ENCODE assay signal across 7 cellular contexts in the genomic region with DNA sequence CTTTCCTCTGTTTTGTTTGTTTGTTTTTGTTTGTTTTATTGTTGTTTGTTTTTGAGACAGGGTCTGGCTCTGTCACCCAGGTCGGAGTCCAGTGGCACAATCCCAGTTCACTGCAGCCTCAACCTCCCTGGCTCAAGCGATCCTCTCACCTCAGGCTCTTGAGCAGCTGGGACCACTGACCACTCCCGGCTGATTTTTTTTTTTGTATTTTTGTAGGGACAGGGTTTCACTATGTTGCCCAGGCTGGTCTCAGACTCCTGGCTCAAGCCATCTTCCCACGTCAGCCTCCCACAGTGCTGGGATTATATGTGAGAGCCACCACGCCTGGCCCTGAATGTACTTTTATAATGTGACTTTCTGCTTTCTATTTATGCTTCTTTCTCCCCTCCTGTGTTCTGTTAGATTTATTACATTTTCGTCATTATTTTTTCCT. TPM values are rescaled to one million over a fixed set of nuclear protein-coding genes. Genes with fewer than 3 reads are reported as not detected.
DNase-seq lines count a peak whose midpoint lies in the region; ATAC-seq and TF ChIP-seq lines count a peak whose summit lies in the region.

No MANE protein-coding gene starts in this region.

- no peak for TF ChIP-seq POLR2A in gastroesophageal sphincter (IDR thresholded peaks at IDR 0.05)

- no peaks in the 10 kb centered on the region for H3K9me3 Mint-ChIP-seq in GM23338
- H3K9me3 Mint-ChIP-seq in activated CD4-positive, alpha-beta memory T cell treated with anti-CD3 and anti-CD28 coated beads for 36 hours, result no peaks in the 10 kb centered on the region

- ATAC-seq in GM23338 (no peak), gastroesophageal sphincter (no peak), GM18502 (IDR thresholded peaks at IDR 0.05; ENCODE audit: poor library complexity, unreplicated experiment) (no peak)

- no peaks in the 10 kb centered on the region for H4K20me1 ChIP-seq in GM23338 (replicated peaks; ENCODE audit: insufficient read depth)

- peak overlapping the region; percentile 69 for H2AFZ ChIP-seq in GM23338

- intact Hi-C loops in activated CD4-positive, alpha-beta memory T cell treated with anti-CD3 and anti-CD28 coated beads for 36 hours (cut with micrococcal nuclease), result loop anchor here (10.0 kb wide), 2 partner anchors 385 to 505 kb away; a partner anchor contains a TSS

- H3K27ac Mint-ChIP-seq in GM23338, result peak overlapping the region; percentile 24; the same call in 1 of the 2 replicates
- peak overlapping the region; percentile 58 for H3K27ac Mint-ChIP-seq in activated CD4-positive, alpha-beta memory T cell treated with anti-CD3 and anti-CD28 coated beads for 36 hours

- TF ChIP-seq CTCF in GM23338 (conservative IDR thresholded peaks at IDR 0.05; ENCODE audit: low read depth in 2 of 2) (no peak), gastroesophageal sphincter (IDR thresholded peaks at IDR 0.05) (no peak)

- H3K9me3 ChIP-seq in gastroesophageal sphincter, result no peaks in the 10 kb centered on the region

- H3K4me3 ChIP-seq in GM23338 (peak overlapping the region; percentile 67), gastroesophageal sphincter (peak overlapping the region in 1 of 2 donors; percentile 83), skin epidermis (peak overlapping the region; percentile 63 to 79 (median 71))

- H3K79me2 ChIP-seq in GM23338 (replicated peaks; ENCODE audit: insufficient read depth), result no peaks in the 10 kb centered on the region

- 60 to 91% methylated on average over 1 to 6 of the region's 6 CpGs for WGBS in gastroesophageal sphincter (ENCODE audit: low coverage in 1 of 2), 2 donors

- peak overlapping the region; percentile 86 for H3K4me2 ChIP-seq in GM23338

- H3K27me3 ChIP-seq in GM23338 (ENCODE audit: insufficient read depth) (no peaks in the 10 kb centered on the region), gastroesophageal sphincter (no peaks in the 10 kb centered on the region)

- TF ChIP-seq EP300 in gastroesophageal sphincter (IDR thresholded peaks at IDR 0.05), result no peak

- no peaks in the 10 kb centered on the region for H3K36me3 ChIP-seq in GM23338 (ENCODE audit: insufficient read depth)
- H3K36me3 ChIP-seq in gastroesophageal sphincter, result no peaks in the 10 kb centered on the region

- DNase-seq in GM23338 (ENCODE audit: low spot score) (no peak), inferior parietal cortex (ENCODE audit: extremely low spot score) (no peak), NCI-H446 treated with DMSO at 0.1 percent for 48 hours (lab: John Stamatoyannopoulos, UW) (no peak)
- DNase-seq in activated CD4-positive, alpha-beta memory T cell treated with anti-CD3 and anti-CD28 coated beads for 36 hours, result no peak

- H3K36me3 Mint-ChIP-seq in GM23338 (ENCODE audit: low read depth), result no peaks in the 10 kb centered on the region; the same call in 1 of the 3 replicates
- no peaks in the 10 kb centered on the region for H3K36me3 Mint-ChIP-seq in activated CD4-positive, alpha-beta memory T cell treated with anti-CD3 and anti-CD28 coated beads for 36 hours

- H3K9me2 ChIP-seq in GM23338 (ENCODE audit: insufficient read depth), result no peaks in the 10 kb centered on the region

- 0 out of 2 replicates have a peak, but pooled peaks cover 2% of the 10 kb centered on the region for H3F3A ChIP-seq in GM23338 (replicated peaks; ENCODE audit: low read depth)

- H3K4me1 ChIP-seq in GM23338 (ENCODE audit: insufficient read depth) (peaks cover 5% of the 10 kb centered on the region; the same call in 1 of the 2 replicates), gastroesophageal sphincter (peaks cover 0 to 36% (median 9%) of the 10 kb centered on the region in 3 donors)

- CTCF ChIA-PET in activated CD4-positive, alpha-beta memory T cell treated with anti-CD3 and anti-CD28 coated beads for 36 hours (lab: Charles Lee), result interaction anchor here (0.6 to 2.4 kb wide), 5 partner anchors 85 to 137 kb away, joined by 3 to 24 read pairs (median 4); no protein-coding TSS in a partner anchor

- peaks cover 8% of the 10 kb centered on the region for H3K27me3 Mint-ChIP-seq in GM23338 (ENCODE audit: insufficient read depth, low read depth, poor library complexity)
- peaks cover under 1% of the 10 kb centered on the region for H3K27me3 Mint-ChIP-seq in activated CD4-positive, alpha-beta memory T cell treated with anti-CD3 and anti-CD28 coated beads for 36 hours

- POLR2A ChIA-PET in activated CD4-positive, alpha-beta memory T cell treated with anti-CD3 and anti-CD28 coated beads for 36 hours (lab: Charles Lee), result interaction anchor here (0.8 to 2.0 kb wide), 4 partner anchors 86 to 134 kb away, joined by 3 to 6 read pairs (median 4); no protein-coding TSS in a partner anchor

- H3K27ac ChIP-seq in GM23338 (ENCODE audit: low read depth) (peak overlapping the region; percentile 80; the same call in 1 of the 2 replicates), gastroesophageal sphincter (peak overlapping the region in 3 of 4 donors; percentile 88 to 96 (median 93)), skin epidermis (peak overlapping the region in 11 of 21 experiments; percentile 75 to 96 (median 91))

- H3K4me3 Mint-ChIP-seq in GM23338, result peak overlapping the region; percentile 73
- H3K4me3 Mint-ChIP-seq in activated CD4-positive, alpha-beta memory T cell treated with anti-CD3 and anti-CD28 coated beads for 36 hours, result peak overlapping the region; percentile 78

- H3K4me1 Mint-ChIP-seq in GM23338, result peaks cover 14% of the 10 kb centered on the region
- H3K4me1 Mint-ChIP-seq in activated CD4-positive, alpha-beta memory T cell treated with anti-CD3 and anti-CD28 coated beads for 36 hours (ENCODE audit: low read depth), result peaks cover 10% of the 10 kb centered on the region

RNA-seq across cellular contexts. Expression of a gene that starts 5.0 kb away (rescaled TPM):
- 0.82 and 0.87 TPM in 2 replicates for total RNA-seq in GM23338 (2014; rRNA removed; shearing (Covaris generic))
- 0.42 TPM in 1 of 2 replicates, not detected in the other for polyA plus RNA-seq in GM23338 (2016; fragmentation: Nextera tagmentation; extraction: Ambion mirVana)
- under 1 TPM; 0.26 to 0.27 TPM for total RNA-seq in activated CD4-positive, alpha-beta memory T cell treated with anti-CD3 and anti-CD28 coated beads for 36 hours
- total RNA-seq in gastroesophageal sphincter, result under 1 TPM in 2 of 4 donors, not detected in 2; 0.40 to 0.47 TPM

RNA-seq across cellular contexts. Expression of a gene that starts 9.0 kb away (rescaled TPM):
- total RNA-seq in GM23338 (2014; rRNA removed; shearing (Covaris generic)), result 13.4 and 19.5 TPM in 2 replicates
- polyA plus RNA-seq in GM23338 (2016; fragmentation: Nextera tagmentation; extraction: Ambion mirVana), result 22.0 and 25.0 TPM in 2 replicates
- total RNA-seq in activated CD4-positive, alpha-beta memory T cell treated with anti-CD3 and anti-CD28 coated beads for 36 hours, result under 1 TPM; 0.33 to 0.34 TPM
- total RNA-seq in gastroesophageal sphincter, result 1 to 10 TPM in 3 of 4 donors, under 1 TPM in 1; 0.40 to 3.1 (median 1.8) TPM

RNA-seq across cellular contexts. Expression of a gene that starts 19.2 kb away (rescaled TPM):
- 138 and 147 TPM in 2 replicates for total RNA-seq in GM23338 (2014; rRNA removed; shearing (Covaris generic))
- polyA plus RNA-seq in GM23338 (2016; fragmentation: Nextera tagmentation; extraction: Ambion mirVana), result 65.4 and 78.6 TPM in 2 replicates
- 100 to 1,000 TPM; 396 to 403 TPM for total RNA-seq in activated CD4-positive, alpha-beta memory T cell treated with anti-CD3 and anti-CD28 coated beads for 36 hours
- total RNA-seq in gastroesophageal sphincter, result 100 to 1,000 TPM; 129 to 175 (median 136) TPM
